In genomic region chr1:28668191-28668955, GRCh38 we compare ENCODE assay signal across 1 cellular context.
TF ChIP-seq lines count a peak whose summit lies in the region.

Gene GMEB1, plus strand, starts transcription at chr1:28668784. Its CDS starts 14,829 bp downstream, at chr1:28683613.

TF ChIP-seq in HepG2, 621 proteins besides CTCF, POLR2A, EP300 and RAD21 (continued from another document and continues in another):
- TF ChIP-seq HMGXB4 (CRISPR knock-in tag; IDR thresholded peaks at IDR 0.05; ENCODE audit: borderline replicate concordance in 1 of 2, low read depth in 1 of 2) = no peak; a peak in 1 of 4 replicates
- no peak for TF ChIP-seq ZBTB7B (CRISPR knock-in tag; IDR thresholded peaks at IDR 0.05)
- no peak for TF ChIP-seq ZFP62 (CRISPR knock-in tag; IDR thresholded peaks at IDR 0.05)
- TF ChIP-seq ZBTB14 (CRISPR knock-in tag; IDR thresholded peaks at IDR 0.05) = no peak
- peak; percentile 43; the same call in 1 of the 2 replicates for TF ChIP-seq SALL1 (CRISPR knock-in tag; IDR thresholded peaks at IDR 0.05)
- TF ChIP-seq ZNF720 (CRISPR knock-in tag; IDR thresholded peaks at IDR 0.05) = no peak
- no peak for TF ChIP-seq ERF (CRISPR knock-in tag; IDR thresholded peaks at IDR 0.05)
- no peak for TF ChIP-seq ZMYM2 (CRISPR knock-in tag; IDR thresholded peaks at IDR 0.05)
- TF ChIP-seq ZNF576 (CRISPR knock-in tag; IDR thresholded peaks at IDR 0.05) = no peak
- TF ChIP-seq CC2D1A (CRISPR knock-in tag; IDR thresholded peaks at IDR 0.05) = no peak
- no peak for TF ChIP-seq SIN3B (IDR thresholded peaks at IDR 0.05; ENCODE audit: low read length)
- no peak for TF ChIP-seq ZNF598 (CRISPR knock-in tag; IDR thresholded peaks at IDR 0.05; ENCODE audit: borderline replicate concordance)
- TF ChIP-seq ARNT2 (CRISPR knock-in tag; IDR thresholded peaks at IDR 0.05; ENCODE audit: low read depth) = 0 out of 2 replicates have a peak, but pooled peaks have one; percentile 32
- 0 out of 2 replicates have a peak, but pooled peaks have one; percentile 23 for TF ChIP-seq ZNF280D (CRISPR knock-in tag; IDR thresholded peaks at IDR 0.05)
- no peak for TF ChIP-seq BCL3 (CRISPR knock-in tag; IDR thresholded peaks at IDR 0.05)
- 0 out of 2 replicates have a peak, but pooled peaks have one; percentile 27 for TF ChIP-seq ZNF142 (CRISPR knock-in tag; IDR thresholded peaks at IDR 0.05)
- no peak for TF ChIP-seq HOXA9 (CRISPR knock-in tag; IDR thresholded peaks at IDR 0.05; ENCODE audit: borderline replicate concordance)
- TF ChIP-seq ZNF580 (CRISPR knock-in tag; IDR thresholded peaks at IDR 0.05; ENCODE audit: borderline replicate concordance, low read depth) = no peak
- TF ChIP-seq XRCC5 (optimal IDR thresholded peaks at IDR 0.05; ENCODE audit: low read length) = no peak
- no peak for TF ChIP-seq SNAPC4 (CRISPR knock-in tag; IDR thresholded peaks at IDR 0.05)
- peak; percentile 92 for TF ChIP-seq ZKSCAN5 (CRISPR knock-in tag; IDR thresholded peaks at IDR 0.05)
- no peak for TF ChIP-seq RBM22 (optimal IDR thresholded peaks at IDR 0.05; ENCODE audit: low read length)
- peak; percentile 100 for TF ChIP-seq ZFP91 (CRISPR knock-in tag; IDR thresholded peaks at IDR 0.05; ENCODE audit: borderline replicate concordance)
- TF ChIP-seq HNRNPLL (IDR thresholded peaks at IDR 0.05; ENCODE audit: low read depth, low read length, poor library complexity, severe bottlenecking) = peak; percentile 54
- TF ChIP-seq SP5 (CRISPR knock-in tag; IDR thresholded peaks at IDR 0.05; ENCODE audit: borderline replicate concordance, low read depth) = no peak
- TF ChIP-seq ZMYM3 (CRISPR knock-in tag; IDR thresholded peaks at IDR 0.05) = peak; percentile 59; the same call in 1 of the 2 replicates
- no peak for TF ChIP-seq HNRNPUL1 (IDR thresholded peaks at IDR 0.05; ENCODE audit: low read depth, low read length)
- peak; percentile 48; the same call in 1 of the 2 replicates for TF ChIP-seq SP4 (CRISPR knock-in tag; IDR thresholded peaks at IDR 0.05)
- no peak for TF ChIP-seq ZC3H4 (CRISPR knock-in tag; IDR thresholded peaks at IDR 0.05; ENCODE audit: borderline replicate concordance)
- TF ChIP-seq NFE2 (CRISPR knock-in tag; IDR thresholded peaks at IDR 0.05) = no peak
- TF ChIP-seq ONECUT2 (CRISPR knock-in tag; IDR thresholded peaks at IDR 0.05) = no peak
- TF ChIP-seq ZBTB2 (CRISPR knock-in tag; IDR thresholded peaks at IDR 0.05; ENCODE audit: low read depth) = peak; percentile 93
- 0 out of 2 replicates have a peak, but pooled peaks have one; percentile 24 for TF ChIP-seq ZFP37 (CRISPR knock-in tag; IDR thresholded peaks at IDR 0.05; ENCODE audit: borderline replicate concordance)
